ENCODE assay signal across 8 cellular contexts in genomic region chr4:128288689-128289106, GRCh38. TPM values are rescaled to one million over a fixed set of nuclear protein-coding genes. Genes with fewer than 3 reads are reported as not detected.
A peak's percentile ranks its signal among the peaks of the same experiment; 100 is the strongest.
DNase-seq lines count a peak whose midpoint lies in the region; ATAC-seq, FAIRE-seq and TF ChIP-seq lines count a peak whose summit lies in the region.

No MANE protein-coding gene starts in this region.

- peak overlapping the region; percentile 77 to 94 for H3K4me3 Mint-ChIP-seq in stimulated activated naive CD8-positive, alpha-beta T cell treated with anti-CD3 and anti-CD28 coated beads, Interleukin-15, amount 100 ng/mL, for 72 hours

- peaks cover 35% of the 10 kb centered on the region for H3K4me1 Mint-ChIP-seq in stimulated activated naive CD8-positive, alpha-beta T cell treated with anti-CD3 and anti-CD28 coated beads, Interleukin-15, amount 100 ng/mL, for 72 hours

- H3K4me2 ChIP-seq in A549 = peak overlapping the region; percentile 89

- intact Hi-C loops in ascending aorta (cut with DNase I) = loop anchor here (1.0 to 10.0 kb wide), 9 partner anchors 82 to 804 kb away; partner anchors contain the start of genes HSPA4L and SCLT1

- H3K4me3 ChIP-seq in A549 = peak overlapping the region; percentile 59
- peak overlapping the region; percentile 89 for H3K4me3 ChIP-seq in GM12864 (ENCODE audit: low read depth, low read length)
- peak overlapping the region; percentile 91 to 93 for H3K4me3 ChIP-seq in ascending aorta

- peaks cover 21% of the 10 kb centered on the region for H3K4me1 ChIP-seq in A549
- H3K4me1 ChIP-seq in ascending aorta = peaks cover 0 to 11% of the 10 kb centered on the region in 2 donors

- peak overlapping the region; percentile 92 to 97 for H3K27ac Mint-ChIP-seq in stimulated activated naive CD8-positive, alpha-beta T cell treated with anti-CD3 and anti-CD28 coated beads, Interleukin-15, amount 100 ng/mL, for 72 hours

- FAIRE-seq in A549 (lab: Jason Lieb, UNC) (no peak), islet of Langerhans (lab: Jason Lieb, UNC) (peak; percentile 43)

- peak overlapping the region; percentile 94 to 99 for H3K27ac ChIP-seq in A549
- H3K27ac ChIP-seq in ascending aorta = peak overlapping the region; percentile 92 to 93

- H3K27me3 Mint-ChIP-seq in stimulated activated naive CD8-positive, alpha-beta T cell treated with anti-CD3 and anti-CD28 coated beads, Interleukin-15, amount 100 ng/mL, for 72 hours = no peaks in the 10 kb centered on the region

- TF ChIP-seq RAD21 in A549 (conservative IDR thresholded peaks at IDR 0.05 in 1 of 2, IDR thresholded peaks at IDR 0.05 in 1 of 2) = no peak

- H3K9me3 ChIP-seq in A549 (no peaks in the 10 kb centered on the region), ascending aorta (no peaks in the 10 kb centered on the region)

- no peaks in the 10 kb centered on the region for H3K27me3 ChIP-seq in ascending aorta

- no peaks in the 10 kb centered on the region for H3K36me3 ChIP-seq in ascending aorta

- peak in 1 of 2 experiments; percentile 33 for DNase-seq in A549 (ENCODE audit: low read depth in 1 of 2, low spot score in 1 of 2)
- no peak for DNase-seq in GM12864 (ENCODE audit: low read depth)
- DNase-seq in NCI-H82 treated with DMSO at 0.1 percent for 48 hours (lab: John Stamatoyannopoulos, UW; ENCODE audit: unreplicated experiment) = peak; percentile 68
- DNase-seq in ascending aorta (ENCODE audit: low spot score in 2 of 2) = no peak
- DNase-seq in stimulated activated naive CD8-positive, alpha-beta T cell treated with anti-CD3 and anti-CD28 coated beads, Interleukin-15, amount 100 ng/mL, for 72 hours = peak; percentile 22 to 38
- DNase-seq in NCI-H187 treated with DMSO at 0.1 percent for 48 hours (lab: John Stamatoyannopoulos, UW) = no peak
- no peak for DNase-seq in kidney glomerular epithelial cell (lab: John Stamatoyannopoulos, UW)

- no peak for TF ChIP-seq EP300 in A549 (IDR thresholded peaks at IDR 0.05)

- POLR2A ChIA-PET in A549 (lab: Yijun Ruan, JAX) = interaction anchor here (1.0 to 2.6 kb wide), 7 partner anchors 8 to 285 kb away, joined by 3 to 18 read pairs (median 4); no protein-coding TSS in a partner anchor

- no peak for ATAC-seq in A549
- no peak for ATAC-seq in stimulated activated naive CD8-positive, alpha-beta T cell treated with anti-CD3 and anti-CD28 coated beads, Interleukin-15, amount 100 ng/mL, for 72 hours

- TF ChIP-seq POLR2A in A549 (IDR thresholded peaks at IDR 0.05; ENCODE audit: low read length) = no peak

- TF ChIP-seq CTCF in A549 (IDR thresholded peaks at IDR 0.05) = no peak
- TF ChIP-seq CTCF in GM12864 (IDR thresholded peaks at IDR 0.05; ENCODE audit: low read depth, low read length, missing control alignments) = no peak
- TF ChIP-seq CTCF in ascending aorta (IDR thresholded peaks at IDR 0.05) = no peak

- WGBS in A549 (ENCODE audit: missing lambda C conversion rate) = 10% methylated on average over 13 of the region's 13 CpGs

- CTCF ChIA-PET in A549 (lab: Yijun Ruan, JAX) = interaction anchor here (1.0 to 1.6 kb wide), 7 partner anchors 9 to 140 kb away, joined by 3 to 4 read pairs (median 3); no protein-coding TSS in a partner anchor

- no peaks in the 10 kb centered on the region for H3K9me3 Mint-ChIP-seq in stimulated activated naive CD8-positive, alpha-beta T cell treated with anti-CD3 and anti-CD28 coated beads, Interleukin-15, amount 100 ng/mL, for 72 hours

TF ChIP-seq in A549, 52 proteins besides CTCF, POLR2A, EP300 and RAD21:
- no peak for TF ChIP-seq ZSCAN20 (CRISPR knock-in tag; IDR thresholded peaks at IDR 0.05)
- no peak for TF ChIP-seq CBX8 (IDR thresholded peaks at IDR 0.05)
- TF ChIP-seq PHF8 (IDR thresholded peaks at IDR 0.05; ENCODE audit: borderline replicate concordance, low read depth) = no peak
- no peak for TF ChIP-seq RCOR1 (IDR thresholded peaks at IDR 0.05; ENCODE audit: low read depth, low read length)
- TF ChIP-seq HEYL (CRISPR knock-in tag; IDR thresholded peaks at IDR 0.05) = no peak
- no peak for TF ChIP-seq RFX5 (IDR thresholded peaks at IDR 0.05)
- no peak for TF ChIP-seq HDAC2 (IDR thresholded peaks at IDR 0.05)
- TF ChIP-seq CHD2 (IDR thresholded peaks at IDR 0.05; ENCODE audit: low read length, partially characterized antibody) = no peak
- no peak for TF ChIP-seq FOXS1 (CRISPR knock-in tag; IDR thresholded peaks at IDR 0.05)
- TF ChIP-seq REST (IDR thresholded peaks at IDR 0.05) = no peak
- no peak for TF ChIP-seq MAFK (IDR thresholded peaks at IDR 0.05; ENCODE audit: partially characterized antibody)

RNA-seq across cellular contexts. Expression of gene PGRMC2, which starts 1.1 kb away (rescaled TPM):
- polyA plus RNA-seq in A549 (2011; rRNA removed) (48.1 and 48.2 TPM in 2 replicates), A549 (2017; fragmentation: RNase III; extraction: RNeasy Plus Mini Kit Qiagen cat#74134 plus additional on column Dnase treatment) (105 to 128 TPM (median 124 TPM) in 3 replicates)
- polyA plus RNA-seq in A549 (2012; cell fraction: cytosol; rRNA removed) = 19.2 and 21.0 TPM in 2 replicates
- 5.0 and 7.3 TPM in 2 replicates for polyA plus RNA-seq in A549 (2012; cell fraction: nucleus; rRNA removed)
- 4.4 and 5.9 TPM in 2 replicates for polyA minus RNA-seq in A549 (2011; rRNA and poly(A)+ RNA removed)
- total RNA-seq in ascending aorta = 16.5 TPM

Comparison
In these comparisons a context has a peak if more than half of its experiments do, and no peak if none do; other contexts are left out.
1. DNase-seq: peak in NCI-H82 treated with DMSO at 0.1 percent for 48 hours (single experiment) and stimulated activated naive CD8-positive, alpha-beta T cell treated with anti-CD3 and anti-CD28 coated beads, Interleukin-15, amount 100 ng/mL, for 72 hours (2 of 2); none in GM12864 (single experiment), ascending aorta (0 of 2), NCI-H187 treated with DMSO at 0.1 percent for 48 hours (single experiment) and kidney glomerular epithelial cell (single experiment).
2. Peak in every context shown above with its lines, with median percentiles within 50 percentile points of each other: H3K4me3 ChIP-seq.